1 cellular context compared by ENCODE assay signal in genomic region chr20:50726955-50727791, GRCh38.
TF ChIP-seq lines count a peak whose summit lies in the region.

No MANE protein-coding gene starts in this region.

TF ChIP-seq in HepG2, 621 proteins besides CTCF, POLR2A, EP300 and RAD21:
- TF ChIP-seq REL (CRISPR knock-in tag; conservative IDR thresholded peaks at IDR 0.05) (no peak), E2F1 (CRISPR knock-in tag; IDR thresholded peaks at IDR 0.05) (no peak), ZNF629 (CRISPR knock-in tag; conservative IDR thresholded peaks at IDR 0.05) (peak; percentile 80), ZNF644 (CRISPR knock-in tag; IDR thresholded peaks at IDR 0.05; ENCODE audit: low read depth) (no peak), BRD4 (CRISPR knock-in tag; IDR thresholded peaks at IDR 0.05) (0 out of 2 replicates have a peak, but pooled peaks have one; percentile 13), TEAD3 (CRISPR knock-in tag; optimal IDR thresholded peaks at IDR 0.05; ENCODE audit: borderline replicate concordance) (no peak), SALL2 (CRISPR knock-in tag; IDR thresholded peaks at IDR 0.05) (0 out of 2 replicates have a peak, but pooled peaks have one; percentile 18), BRCA1 (CRISPR knock-in tag; IDR thresholded peaks at IDR 0.05) (0 out of 2 replicates have a peak, but pooled peaks have one; percentile 54), FOXP4 (CRISPR knock-in tag; IDR thresholded peaks at IDR 0.05) (0 out of 2 replicates have a peak, but pooled peaks have one; percentile 9), ZNF503 (CRISPR knock-in tag; IDR thresholded peaks at IDR 0.05) (peak; percentile 22; the same call in 1 of the 2 replicates), YEATS4 (CRISPR knock-in tag; IDR thresholded peaks at IDR 0.05; ENCODE audit: borderline replicate concordance) (peak; percentile 45; the same call in 1 of the 2 replicates), ZSCAN31 (CRISPR knock-in tag; IDR thresholded peaks at IDR 0.05; ENCODE audit: low read depth) (no peak), KAT8 (CRISPR knock-in tag; IDR thresholded peaks at IDR 0.05) (peak; percentile 10; the same call in 1 of the 2 replicates), ZNF562 (CRISPR knock-in tag; IDR thresholded peaks at IDR 0.05; ENCODE audit: borderline replicate concordance) (no peak), ZNF180 (CRISPR knock-in tag; IDR thresholded peaks at IDR 0.05; ENCODE audit: borderline replicate concordance, low read depth) (0 out of 2 replicates have a peak, but pooled peaks have one; percentile 26), GFI1 (CRISPR knock-in tag; IDR thresholded peaks at IDR 0.05; ENCODE audit: borderline replicate concordance) (peak; percentile 53; the same call in 1 of the 2 replicates), ZNF20 (CRISPR knock-in tag; IDR thresholded peaks at IDR 0.05) (no peak), MED1 (CRISPR knock-in tag; IDR thresholded peaks at IDR 0.05) (peak; percentile 33; the same call in 1 of the 2 replicates), ZNF232 (CRISPR knock-in tag; IDR thresholded peaks at IDR 0.05; ENCODE audit: borderline replicate concordance) (0 out of 2 replicates have a peak, but pooled peaks have one; percentile 6), AFF4 (CRISPR knock-in tag; IDR thresholded peaks at IDR 0.05) (no peak), FOXP1 (IDR thresholded peaks at IDR 0.05) (no peak), FOXP1 (CRISPR knock-in tag; IDR thresholded peaks at IDR 0.05) (0 out of 2 replicates have a peak, but pooled peaks have one; percentile 2), NR2F6 (IDR thresholded peaks at IDR 0.05) (peak; percentile 58), NR2F6 (CRISPR knock-in tag; IDR thresholded peaks at IDR 0.05) (no peak), ZFP91 (CRISPR knock-in tag; IDR thresholded peaks at IDR 0.05; ENCODE audit: borderline replicate concordance) (no peak), ZNF235 (CRISPR knock-in tag; IDR thresholded peaks at IDR 0.05; ENCODE audit: borderline replicate concordance) (no peak), NR3C1 (CRISPR knock-in tag; IDR thresholded peaks at IDR 0.05) (no peak), ZBTB39 (CRISPR knock-in tag; IDR thresholded peaks at IDR 0.05) (no peak), CREB3 (CRISPR knock-in tag; IDR thresholded peaks at IDR 0.05) (0 out of 2 replicates have a peak, but pooled peaks have one; percentile 25)
